In genomic region chr9:116701940-116702642, GRCh38 we compare ENCODE assay signal across 22 cellular contexts. TPM values are rescaled to one million over a fixed set of nuclear protein-coding genes. Genes with fewer than 3 reads are reported as not detected.
DNase-seq lines count a peak whose midpoint lies in the region; ATAC-seq and TF ChIP-seq lines count a peak whose summit lies in the region.
"Had no signal": no experiment of that assay in that cellular context is flagged by ENCODE, and none has a peak within 500 bp of the region (broad histone marks: within the 10 kb centered on the region; RNA-seq: fewer than 3 reads in every experiment).

No MANE protein-coding gene starts in this region.

- H3K4me3 ChIP-seq in lower lobe of right lung: no peak overlapping the region
- H3K4me3 ChIP-seq: SK-N-MC, uterus had no signal

- no peaks in the 10 kb centered on the region for H3K4me1 ChIP-seq in lower lobe of right lung
- H3K4me1 ChIP-seq: uterus had no signal

- H3K9me3 Mint-ChIP-seq in activated CD4-positive, alpha-beta T cell treated with anti-CD3 and anti-CD28 coated beads, Interleukin-2, amount 10 ng/mL, durations not matched to agents 24 days and 14 days: peaks cover 4% of the 10 kb centered on the region
- H3K9me3 Mint-ChIP-seq in T-helper 1 cell treated with Interleukin-12 subunit alpha and Interleukin-12 subunit beta and Interleukin-4 antibody, amounts not matched to agents 30 μg/mL and 1 μg/mL, for 36 hours: peaks cover 9% of the 10 kb centered on the region
- H3K9me3 Mint-ChIP-seq in osteocyte (ENCODE audit: unreplicated experiment): peaks cover 7% of the 10 kb centered on the region
- no peaks in the 10 kb centered on the region for H3K9me3 Mint-ChIP-seq in endothelial cell (ENCODE audit: unreplicated experiment)
- H3K9me3 Mint-ChIP-seq: IgD-negative memory B cell had no signal

- intact Hi-C loops in activated CD4-positive, alpha-beta T cell treated with anti-CD3 and anti-CD28 coated beads, Interleukin-2, amount 10 ng/mL, durations not matched to agents 24 days and 14 days (cut with micrococcal nuclease): no loop called here
- intact Hi-C loops in lower lobe of right lung (cut with DNase I): no loop called here

- peak overlapping the region; percentile 8 for H3K4me3 Mint-ChIP-seq in activated CD4-positive, alpha-beta T cell treated with anti-CD3 and anti-CD28 coated beads, Interleukin-2, amount 10 ng/mL, durations not matched to agents 24 days and 14 days
- H3K4me3 Mint-ChIP-seq in T-helper 1 cell treated with Interleukin-12 subunit alpha and Interleukin-12 subunit beta and Interleukin-4 antibody, amounts not matched to agents 30 μg/mL and 1 μg/mL, for 36 hours: peak overlapping the region; percentile 23
- H3K4me3 Mint-ChIP-seq in osteocyte (ENCODE audit: unreplicated experiment) (no peak overlapping the region), endothelial cell (ENCODE audit: unreplicated experiment) (no peak overlapping the region)
- H3K4me3 Mint-ChIP-seq: B cell, brain, IgD-negative memory B cell, mesothelial cell of epicardium had no signal

- peak overlapping the region; percentile 52 for H3K27ac Mint-ChIP-seq in activated CD4-positive, alpha-beta T cell treated with anti-CD3 and anti-CD28 coated beads, Interleukin-2, amount 10 ng/mL, durations not matched to agents 24 days and 14 days
- H3K27ac Mint-ChIP-seq in T-helper 1 cell treated with Interleukin-12 subunit alpha and Interleukin-12 subunit beta and Interleukin-4 antibody, amounts not matched to agents 30 μg/mL and 1 μg/mL, for 36 hours: peak overlapping the region; percentile 69
- no peak overlapping the region for H3K27ac Mint-ChIP-seq in osteocyte (ENCODE audit: unreplicated experiment)
- H3K27ac Mint-ChIP-seq in endothelial cell (ENCODE audit: unreplicated experiment): no peak overlapping the region
- H3K27ac Mint-ChIP-seq: B cell, mesothelial cell of epicardium had no signal

- H3K36me3 ChIP-seq in lower lobe of right lung: peaks cover 28% of the 10 kb centered on the region
- H3K36me3 ChIP-seq: uterus had no signal

- no peak for DNase-seq in activated CD4-positive, alpha-beta T cell treated with anti-CD3 and anti-CD28 coated beads, Interleukin-2, amount 10 ng/mL, durations not matched to agents 24 days and 14 days
- DNase-seq in activated CD4-positive, alpha-beta T cell treated with anti-CD3 and anti-CD28 coated beads, Interleukin-2, amount 50 U/mL, for 4 hours: no peak
- DNase-seq in ELR (ENCODE audit: low read depth) (peak; percentile 42), iris pigment epithelial cell (ENCODE audit: low read depth) (peak; percentile 38), osteocyte (ENCODE audit: extremely low spot score, unreplicated experiment) (no peak), endothelial cell (ENCODE audit: low spot score) (no peak), lower lobe of right lung (no peak)
- DNase-seq: 8988T; activated CD4-positive, CD25-positive, alpha-beta regulatory T cell treated with anti-CD3 and anti-CD28 coated beads, Interleukin-2, amount 50 U/mL, for 72 hours; activated CD8-positive, alpha-beta memory T cell treated with anti-CD3 and anti-CD28 coated beads, Interleukin-2, amount 50 U/mL, for 4 hours; foreskin melanocyte; NCI-H1694; small intestine; stimulated activated CD4-positive, alpha-beta T cell treated with anti-CD3 and anti-CD28 coated beads, Interleukin-4, amount 100 ng/mL, for 1 hour; uterus had no signal

- TF ChIP-seq CTCF in osteocyte (IDR thresholded peaks at IDR 0.05) (no peak), endothelial cell (IDR thresholded peaks at IDR 0.05; ENCODE audit: unreplicated experiment) (no peak), lower lobe of right lung (IDR thresholded peaks at IDR 0.05) (no peak)

- H3K27ac ChIP-seq in lower lobe of right lung: no peak overlapping the region
- H3K27ac ChIP-seq: SK-N-MC, uterus had no signal

- no peaks in the 10 kb centered on the region for H3K27me3 ChIP-seq in lower lobe of right lung (ENCODE audit: low read depth)
- H3K27me3 ChIP-seq: uterus had no signal

- no peaks in the 10 kb centered on the region for H3K27me3 Mint-ChIP-seq in activated CD4-positive, alpha-beta T cell treated with anti-CD3 and anti-CD28 coated beads, Interleukin-2, amount 10 ng/mL, durations not matched to agents 24 days and 14 days
- no peaks in the 10 kb centered on the region for H3K27me3 Mint-ChIP-seq in T-helper 1 cell treated with Interleukin-12 subunit alpha and Interleukin-12 subunit beta and Interleukin-4 antibody, amounts not matched to agents 30 μg/mL and 1 μg/mL, for 36 hours (ENCODE audit: low read depth)
- H3K27me3 Mint-ChIP-seq in osteocyte (ENCODE audit: unreplicated experiment) (no peaks in the 10 kb centered on the region), endothelial cell (ENCODE audit: unreplicated experiment) (peaks cover 2% of the 10 kb centered on the region)
- H3K27me3 Mint-ChIP-seq: B cell, brain, IgD-negative memory B cell had no signal

- peaks cover 15% of the 10 kb centered on the region for H3K4me1 Mint-ChIP-seq in activated CD4-positive, alpha-beta T cell treated with anti-CD3 and anti-CD28 coated beads, Interleukin-2, amount 10 ng/mL, durations not matched to agents 24 days and 14 days
- peaks cover 20% of the 10 kb centered on the region for H3K4me1 Mint-ChIP-seq in T-helper 1 cell treated with Interleukin-12 subunit alpha and Interleukin-12 subunit beta and Interleukin-4 antibody, amounts not matched to agents 30 μg/mL and 1 μg/mL, for 36 hours (ENCODE audit: low read depth)
- H3K4me1 Mint-ChIP-seq in osteocyte (ENCODE audit: unreplicated experiment) (peaks cover 28% of the 10 kb centered on the region), endothelial cell (ENCODE audit: unreplicated experiment) (no peaks in the 10 kb centered on the region)
- H3K4me1 Mint-ChIP-seq: B cell had no signal

- no peak for ATAC-seq in lower lobe of right lung
- ATAC-seq: Panc1 had no signal

- H3K36me3 Mint-ChIP-seq in activated CD4-positive, alpha-beta T cell treated with anti-CD3 and anti-CD28 coated beads, Interleukin-2, amount 10 ng/mL, durations not matched to agents 24 days and 14 days (ENCODE audit: low read depth): peaks cover 47% of the 10 kb centered on the region
- peaks cover 52% of the 10 kb centered on the region for H3K36me3 Mint-ChIP-seq in T-helper 1 cell treated with Interleukin-12 subunit alpha and Interleukin-12 subunit beta and Interleukin-4 antibody, amounts not matched to agents 30 μg/mL and 1 μg/mL, for 36 hours (ENCODE audit: low read depth)
- peaks cover 44% of the 10 kb centered on the region for H3K36me3 Mint-ChIP-seq in osteocyte (ENCODE audit: unreplicated experiment)
- peaks cover 21% of the 10 kb centered on the region for H3K36me3 Mint-ChIP-seq in endothelial cell (ENCODE audit: low read depth, unreplicated experiment)

- no peaks in the 10 kb centered on the region for H3K9me3 ChIP-seq in lower lobe of right lung
- H3K9me3 ChIP-seq: uterus had no signal

RNA-seq across cellular contexts. Expression of gene TRIM32, which starts 15.0 kb away (rescaled TPM):
- total RNA-seq in activated CD4-positive, alpha-beta T cell treated with anti-CD3 and anti-CD28 coated beads, Interleukin-2, amount 10 ng/mL, durations not matched to agents 24 days and 14 days: 11.9 and 14.4 TPM in 2 replicates
- 33.8 and 38.9 TPM in 2 replicates for total RNA-seq in osteocyte
- 24.7 TPM for total RNA-seq in endothelial cell (ENCODE audit: unreplicated experiment)
- 17.3 TPM for total RNA-seq in lower lobe of right lung

Comparison
In these comparisons a context has a peak if more than half of its experiments do, and no peak if none do; other contexts are left out.
1. DNase-seq: peak in ELR (single experiment) and iris pigment epithelial cell (single experiment); none in activated CD4-positive, alpha-beta T cell treated with anti-CD3 and anti-CD28 coated beads, Interleukin-2, amount 10 ng/mL, durations not matched to agents 24 days and 14 days (single experiment), activated CD4-positive, alpha-beta T cell treated with anti-CD3 and anti-CD28 coated beads, Interleukin-2, amount 50 U/mL, for 4 hours (0 of 2), osteocyte (single experiment), endothelial cell (single experiment) and lower lobe of right lung (single experiment).
2. H3K27ac Mint-ChIP-seq: peak in activated CD4-positive, alpha-beta T cell treated with anti-CD3 and anti-CD28 coated beads, Interleukin-2, amount 10 ng/mL, durations not matched to agents 24 days and 14 days (single experiment) and T-helper 1 cell treated with Interleukin-12 subunit alpha and Interleukin-12 subunit beta and Interleukin-4 antibody, amounts not matched to agents 30 μg/mL and 1 μg/mL, for 36 hours (single experiment); none in osteocyte (single experiment) and endothelial cell (single experiment).
3. H3K4me3 Mint-ChIP-seq: peak in activated CD4-positive, alpha-beta T cell treated with anti-CD3 and anti-CD28 coated beads, Interleukin-2, amount 10 ng/mL, durations not matched to agents 24 days and 14 days (single experiment) and T-helper 1 cell treated with Interleukin-12 subunit alpha and Interleukin-12 subunit beta and Interleukin-4 antibody, amounts not matched to agents 30 μg/mL and 1 μg/mL, for 36 hours (single experiment); none in osteocyte (single experiment) and endothelial cell (single experiment).